8 cellular contexts compared by ENCODE assay signal in genomic region chr17:80663783-80664206, GRCh38.
DNase-seq lines count a peak whose midpoint lies in the region; ATAC-seq and TF ChIP-seq lines count a peak whose summit lies in the region.

No MANE protein-coding gene starts in this region.

- no peaks in the 10 kb centered on the region for H3K9me3 Mint-ChIP-seq in activated naive CD4-positive, alpha-beta T cell treated with anti-CD3 and anti-CD28 coated beads, Interleukin-2, amount 50 U/mL, for 24 hours
- H3K9me3 Mint-ChIP-seq in mesothelial cell of epicardium = peaks cover 2% of the 10 kb centered on the region

- no peak for TF ChIP-seq EP300 in SK-N-SH (IDR thresholded peaks at IDR 0.05; ENCODE audit: borderline replicate concordance in 1 of 2, low read depth in 1 of 2, low read length in 1 of 2)

- H3K9me2 ChIP-seq in SK-N-SH = no peaks in the 10 kb centered on the region

- peaks cover 16% of the 10 kb centered on the region for H4K20me1 ChIP-seq in SK-N-SH (ENCODE audit: insufficient read depth)

- no peak for DNase-seq in Right ventricle myocardium superior
- DNase-seq in cardiac septum (ENCODE audit: low spot score) = no peak
- no peak for DNase-seq in mesothelial cell of epicardium (ENCODE audit: low spot score in 2 of 2, unreplicated experiment in 2 of 2)
- peak in 1 of 2 donors; percentile 58 for DNase-seq in aorta
- no peak for DNase-seq in NCI-H1694 treated with DMSO at 0.1 percent for 48 hours (lab: John Stamatoyannopoulos, UW)
- no peak for DNase-seq in SK-N-SH

- POLR2A ChIA-PET in SK-N-SH (lab: Yijun Ruan, JAX) = no interaction called here

- ATAC-seq in Right ventricle myocardium superior (ENCODE audit: poor library complexity) (peak; percentile 49), aorta (ENCODE audit: low FRiP score) (peak; percentile 56), GM18909 (IDR thresholded peaks at IDR 0.05; ENCODE audit: poor library complexity, unreplicated experiment) (no peak)

- peaks cover 8% of the 10 kb centered on the region for H3K36me3 Mint-ChIP-seq in activated naive CD4-positive, alpha-beta T cell treated with anti-CD3 and anti-CD28 coated beads, Interleukin-2, amount 50 U/mL, for 24 hours
- peaks cover 5% of the 10 kb centered on the region for H3K36me3 Mint-ChIP-seq in mesothelial cell of epicardium

- no peak overlapping the region for H2AFZ ChIP-seq in SK-N-SH (ENCODE audit: low read depth)

- H3K4me1 ChIP-seq in aorta (ENCODE audit: control insufficient read depth in 1 of 2, insufficient read depth in 2 of 2, low read length in 2 of 2) (no peaks in the 10 kb centered on the region), SK-N-SH (ENCODE audit: control insufficient read depth in 1 of 2, insufficient read depth in 2 of 2, low read depth in 1 of 2, low read length in 1 of 2) (peaks cover 0 to 16% of the 10 kb centered on the region in 2 experiments; a peak in 1 of 4 replicates)

- H3K27ac Mint-ChIP-seq in activated naive CD4-positive, alpha-beta T cell treated with anti-CD3 and anti-CD28 coated beads, Interleukin-2, amount 50 U/mL, for 24 hours = peak overlapping the region; percentile 91
- H3K27ac Mint-ChIP-seq in mesothelial cell of epicardium = peak overlapping the region; percentile 64

- H3K36me3 ChIP-seq in aorta (ENCODE audit: control insufficient read depth in 1 of 2, insufficient read depth in 2 of 2, low read length in 1 of 2) (no peaks in the 10 kb centered on the region), SK-N-SH (replicated peaks in 1 of 2; ENCODE audit: control insufficient read depth in 1 of 2, insufficient read depth in 2 of 2, low read length in 1 of 2) (no peaks in the 10 kb centered on the region)

- H3K79me2 ChIP-seq in SK-N-SH (ENCODE audit: insufficient read depth) = peaks cover 36% of the 10 kb centered on the region

- H3K4me3 Mint-ChIP-seq in activated naive CD4-positive, alpha-beta T cell treated with anti-CD3 and anti-CD28 coated beads, Interleukin-2, amount 50 U/mL, for 24 hours = peak overlapping the region; percentile 62
- H3K4me3 Mint-ChIP-seq in mesothelial cell of epicardium = no peak overlapping the region

- no peak overlapping the region for H3K4me2 ChIP-seq in SK-N-SH

- no peak for TF ChIP-seq CTCF in mesothelial cell of epicardium (IDR thresholded peaks at IDR 0.05; ENCODE audit: unreplicated experiment)
- TF ChIP-seq CTCF in SK-N-SH (IDR thresholded peaks at IDR 0.05) = no peak

- peaks cover 80% of the 10 kb centered on the region for H3K4me1 Mint-ChIP-seq in activated naive CD4-positive, alpha-beta T cell treated with anti-CD3 and anti-CD28 coated beads, Interleukin-2, amount 50 U/mL, for 24 hours
- H3K4me1 Mint-ChIP-seq in mesothelial cell of epicardium = peaks cover 19% of the 10 kb centered on the region

- H3K27me3 Mint-ChIP-seq in activated naive CD4-positive, alpha-beta T cell treated with anti-CD3 and anti-CD28 coated beads, Interleukin-2, amount 50 U/mL, for 24 hours = no peaks in the 10 kb centered on the region
- H3K27me3 Mint-ChIP-seq in mesothelial cell of epicardium (ENCODE audit: low read depth) = no peaks in the 10 kb centered on the region

- H3K27ac ChIP-seq in aorta (ENCODE audit: low read depth in 1 of 2, low read length in 2 of 2) (no peak overlapping the region), SK-N-SH (ENCODE audit: low read depth in 2 of 2, low read length in 1 of 2) (no peak overlapping the region)

- no peak overlapping the region for H3K4me3 ChIP-seq in aorta (ENCODE audit: low read length in 2 of 2)
- H3K4me3 ChIP-seq in SK-N-SH (ENCODE audit: low read depth in 2 of 2, low read length in 1 of 2) = no peak overlapping the region

- no peak for TF ChIP-seq RAD21 in SK-N-SH (IDR thresholded peaks at IDR 0.05; ENCODE audit: low read length)

- WGBS in aorta, 2 donors = 79 to 81% methylated on average over 11 of the region's 11 CpGs
- 91% methylated on average over 11 of the region's 11 CpGs for WGBS in SK-N-SH (ENCODE audit: low lambda C conversion rate)

- intact Hi-C loops in Right ventricle myocardium superior (cut with DNase I) = no loop called here
- intact Hi-C loops in cardiac septum (cut with DNase I) = no loop called here
- intact Hi-C loops in aorta (cut with DNase I) = no loop called here

- H3F3A ChIP-seq in SK-N-SH (replicated peaks; ENCODE audit: insufficient read depth) = no peaks in the 10 kb centered on the region

- H3K27me3 ChIP-seq in aorta (ENCODE audit: control insufficient read depth in 1 of 2, insufficient read depth in 2 of 2, low read length in 1 of 2) (no peaks in the 10 kb centered on the region), SK-N-SH (ENCODE audit: insufficient read depth) (no peaks in the 10 kb centered on the region)

- H3K9ac ChIP-seq in SK-N-SH = no peak overlapping the region

- no peaks in the 10 kb centered on the region for H3K9me3 ChIP-seq in aorta (ENCODE audit: control insufficient read depth, low read length)
- H3K9me3 ChIP-seq in SK-N-SH = no peaks in the 10 kb centered on the region

- CTCF ChIA-PET in SK-N-SH (lab: Yijun Ruan, JAX) = no interaction called here

TF ChIP-seq in SK-N-SH, 30 proteins besides CTCF, POLR2A, EP300 and RAD21 (continues in another document):
- no peak for TF ChIP-seq SMC3 (IDR thresholded peaks at IDR 0.05; ENCODE audit: low read depth, low read length)
- no peak for TF ChIP-seq ZBTB33 (IDR thresholded peaks at IDR 0.05; ENCODE audit: borderline replicate concordance, low read depth)
- TF ChIP-seq POLR2AphosphoS5 (IDR thresholded peaks at IDR 0.05; ENCODE audit: low read depth, low read length) = no peak
- TF ChIP-seq RXRA (IDR thresholded peaks at IDR 0.05; ENCODE audit: borderline replicate concordance, low read depth) = no peak
- TF ChIP-seq SIN3A (IDR thresholded peaks at IDR 0.05; ENCODE audit: borderline replicate concordance, low read depth, low read length) = no peak
- no peak for TF ChIP-seq TAF1 (IDR thresholded peaks at IDR 0.05; ENCODE audit: borderline replicate concordance, low read depth, low read length)
- no peak for TF ChIP-seq JUND (IDR thresholded peaks at IDR 0.05)
- TF ChIP-seq TEAD4 (IDR thresholded peaks at IDR 0.05; ENCODE audit: borderline replicate concordance, insufficient read depth) = no peak
- no peak for TF ChIP-seq CHD2 (IDR thresholded peaks at IDR 0.05; ENCODE audit: low read length, partially characterized antibody)
- TF ChIP-seq FOXJ3 (CRISPR knock-in tag; IDR thresholded peaks at IDR 0.05) = no peak
- no peak for TF ChIP-seq MXI1 (IDR thresholded peaks at IDR 0.05; ENCODE audit: low read depth, low read length)
- no peak for TF ChIP-seq REST (IDR thresholded peaks at IDR 0.05; ENCODE audit: low read depth, low read length)
- TF ChIP-seq YY1 (IDR thresholded peaks at IDR 0.05; ENCODE audit: low read depth) = no peak
- TF ChIP-seq GABPA (IDR thresholded peaks at IDR 0.05; ENCODE audit: low read depth) = no peak
- TF ChIP-seq USF2 (IDR thresholded peaks at IDR 0.05; ENCODE audit: borderline replicate concordance, low read depth, low read length) = no peak
- no peak for TF ChIP-seq ELF1 (IDR thresholded peaks at IDR 0.05)
- TF ChIP-seq MEF2A (IDR thresholded peaks at IDR 0.05; ENCODE audit: borderline replicate concordance, low read depth) = no peak
- TF ChIP-seq RFX5 (IDR thresholded peaks at IDR 0.05; ENCODE audit: low read length) = no peak
